ENCODE assay signal across 8 cellular contexts in the genomic region with DNA sequence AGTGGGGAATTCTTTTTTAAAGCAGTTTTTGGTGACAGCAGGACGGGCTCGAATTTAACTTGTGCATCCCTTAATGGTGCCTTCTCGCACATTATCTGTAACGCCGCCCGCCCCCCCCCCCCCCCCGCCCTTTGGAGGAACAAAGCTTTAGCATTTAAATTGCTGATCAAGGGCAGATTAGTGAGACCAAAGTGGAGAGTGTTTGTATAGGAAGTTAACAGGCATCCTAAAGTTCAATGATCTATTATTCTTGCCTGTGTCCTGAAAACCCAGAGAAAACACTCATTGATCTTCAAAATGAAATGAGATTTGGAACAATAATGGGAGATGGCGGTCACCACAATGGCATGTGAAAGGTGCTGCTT. TPM values are rescaled to one million over a fixed set of nuclear protein-coding genes. Genes with fewer than 3 reads are reported as not detected.
DNase-seq lines count a peak whose midpoint lies in the region; ATAC-seq, FAIRE-seq and TF ChIP-seq lines count a peak whose summit lies in the region.

No MANE protein-coding gene starts in this region.

- TF ChIP-seq CTCF in HepG2 (CRISPR knock-in tag; IDR thresholded peaks at IDR 0.05): no peak
- no peak for TF ChIP-seq CTCF in transverse colon (IDR thresholded peaks at IDR 0.05)

- peak overlapping the region; percentile 91 for H3K4me3 Mint-ChIP-seq in activated T-cell treated with anti-CD3 and anti-CD28 coated beads, Interleukin-2, amount 50 U/mL, for 4 hours

- H3K4me1 ChIP-seq in HepG2 (ENCODE audit: insufficient read depth, low read length) (peaks cover 46% of the 10 kb centered on the region), transverse colon (peaks cover 12 to 50% (median 32%) of the 10 kb centered on the region in 4 donors)

- peaks cover 15% of the 10 kb centered on the region for H3K79me2 ChIP-seq in HepG2 (ENCODE audit: insufficient read depth, low read length)

- POLR2A ChIA-PET in HepG2 (lab: Yijun Ruan, JAX): interaction anchor here (1.0 to 2.5 kb wide), 3 partner anchors 465 to 845 kb away, joined by 3 to 14 read pairs (median 4); no protein-coding TSS in a partner anchor

- DNase-seq in activated T-cell treated with anti-CD3 and anti-CD28 coated beads, Interleukin-2, amount 50 U/mL, for 4 hours: no peak
- no peak for DNase-seq in activated T-cell treated with anti-CD3 and anti-CD28 coated beads, Interleukin-2, amount 50 U/mL, for 48 hours
- DNase-seq in HepG2 (ENCODE audit: low spot score) (peak; percentile 75), transverse colon (no peak), hippocampal formation (lab: John Stamatoyannopoulos, UW) (no peak), iPS-NIHi11 (ENCODE audit: low spot score) (no peak), SKM-1 (lab: John Stamatoyannopoulos, UW; ENCODE audit: unreplicated experiment) (no peak)

- TF ChIP-seq EP300 in HepG2 (IDR thresholded peaks at IDR 0.05; ENCODE audit: low read depth in 2 of 2, low read length in 2 of 2): no peak
- TF ChIP-seq EP300 in HepG2 (CRISPR knock-in tag; IDR thresholded peaks at IDR 0.05; ENCODE audit: borderline replicate concordance): no peak
- TF ChIP-seq EP300 in transverse colon (IDR thresholded peaks at IDR 0.05; ENCODE audit: low read depth): no peak

- peaks cover 2% of the 10 kb centered on the region for H3K36me3 Mint-ChIP-seq in activated T-cell treated with anti-CD3 and anti-CD28 coated beads, Interleukin-2, amount 50 U/mL, for 4 hours (ENCODE audit: insufficient read depth)

- H3K27ac ChIP-seq in angular gyrus (ENCODE audit: low read depth, low read length) (peak overlapping the region; percentile 37), HepG2 (ENCODE audit: extremely low read length, insufficient read depth, low read length) (peak overlapping the region; percentile 63), transverse colon (peak overlapping the region; percentile 98 to 99 (median 99))

- 3% methylated on average over 8 of the region's 8 CpGs for WGBS in HepG2 (ENCODE audit: low lambda C conversion rate)
- WGBS in transverse colon (ENCODE audit: low coverage in 1 of 2), 2 donors: 0% methylated on average over 1 to 8 of the region's 8 CpGs

- H3K9ac ChIP-seq in HepG2 (ENCODE audit: insufficient read depth, low read depth, low read length): peak overlapping the region; percentile 74; the same call in 1 of the 2 replicates

- BruUV-seq in HepG2 (replicated peaks; lab: Mats Ljungman, UMichigan): no TSS peak

- CTCF ChIA-PET in HepG2 (lab: Yijun Ruan, JAX; ENCODE audit: low intra/inter-chr PET ratio, low total read pairs): no interaction called here

- TF ChIP-seq POLR2A in HepG2 (IDR thresholded peaks at IDR 0.05; ENCODE audit: insufficient read depth in 1 of 2, low read depth in 2 of 2, low read length in 2 of 2): no peak
- no peak for TF ChIP-seq POLR2A in transverse colon (IDR thresholded peaks at IDR 0.05)

- no peaks in the 10 kb centered on the region; a peak in 1 of 5 replicates for H3K36me3 ChIP-seq in HepG2 (replicated peaks in 1 of 2; ENCODE audit: control insufficient read depth in 1 of 2, insufficient read depth in 2 of 2, low read length in 2 of 2)
- no peaks in the 10 kb centered on the region for H3K36me3 ChIP-seq in transverse colon

- no peak for ATAC-seq in activated T-cell treated with anti-CD3 and anti-CD28 coated beads, Interleukin-2, amount 50 U/mL, for 4 hours
- no peak for ATAC-seq in HepG2

- peaks cover 56% of the 10 kb centered on the region for H3K4me1 Mint-ChIP-seq in activated T-cell treated with anti-CD3 and anti-CD28 coated beads, Interleukin-2, amount 50 U/mL, for 4 hours (ENCODE audit: low read depth)

- intact Hi-C loops in HepG2 (cut with micrococcal nuclease; ENCODE audit: unreplicated experiment) (loop anchor here (5.0 kb wide), 1 partner anchor 456 kb away; no protein-coding TSS in a partner anchor), transverse colon (cut with DNase I; ENCODE audit: low total_unique reads) (loop anchor here (10.0 kb wide), 1 partner anchor 354 kb away; no protein-coding TSS in a partner anchor)

- FAIRE-seq in HepG2 (lab: Jason Lieb, UNC): no peak

- H3K4me3 ChIP-seq in HepG2 (replicated peaks in 1 of 3; ENCODE audit: insufficient read depth in 1 of 3, low read depth in 2 of 3, low read length in 3 of 3): peak overlapping the region; percentile 80 to 96 (median 87)
- H3K4me3 ChIP-seq in transverse colon: peak overlapping the region; percentile 61 to 83 (median 76)

- peaks cover 14% of the 10 kb centered on the region for H3K27me3 Mint-ChIP-seq in activated T-cell treated with anti-CD3 and anti-CD28 coated beads, Interleukin-2, amount 50 U/mL, for 4 hours (ENCODE audit: low read depth)

- H2AFZ ChIP-seq in HepG2 (ENCODE audit: low read length): no peak overlapping the region

- peaks cover 10% of the 10 kb centered on the region; the same call in 1 of the 2 replicates for H4K20me1 ChIP-seq in HepG2 (ENCODE audit: insufficient read depth, low read length)

- H3K4me2 ChIP-seq in HepG2 (ENCODE audit: low read depth, low read length): peak overlapping the region; percentile 94

- in situ Hi-C loops in HepG2 (cut with HindIII; ENCODE audit: extremely low pct_ligation_motif_present, low pct_unique_long_range_greater_than_20kb): loop anchor here (25.0 kb wide), 1 partner anchor 631 kb away; no protein-coding TSS in a partner anchor
- in situ Hi-C loops in transverse colon (cut with MboI; ENCODE audit: low pct_ligation_motif_present in 1 of 4, low pct_unique_long_range_greater_than_20kb in 1 of 4, low sequenced_read_pairs in 3 of 4): no loop called here

- TF ChIP-seq RAD21 in HepG2 (CRISPR knock-in tag; IDR thresholded peaks at IDR 0.05): no peak

- H3K9me3 Mint-ChIP-seq in activated T-cell treated with anti-CD3 and anti-CD28 coated beads, Interleukin-2, amount 50 U/mL, for 4 hours: no peaks in the 10 kb centered on the region

- H3K9me3 ChIP-seq in HepG2 (ENCODE audit: low read length) (no peaks in the 10 kb centered on the region), transverse colon (no peaks in the 10 kb centered on the region)

- peaks cover 0 to 6% of the 10 kb centered on the region in 2 experiments; a peak in 2 of 5 replicates for H3K27me3 ChIP-seq in HepG2 (ENCODE audit: control insufficient read depth in 1 of 2, insufficient read depth in 2 of 2, low read length in 2 of 2)
- no peaks in the 10 kb centered on the region for H3K27me3 ChIP-seq in transverse colon

TF ChIP-seq in HepG2, 621 proteins besides CTCF, POLR2A, EP300 and RAD21 (continues in another document):
- no peak for TF ChIP-seq BCL6 (CRISPR knock-in tag; IDR thresholded peaks at IDR 0.05)
- no peak for TF ChIP-seq ZNF225 (CRISPR knock-in tag; IDR thresholded peaks at IDR 0.05)
- TF ChIP-seq, protein P1, sequence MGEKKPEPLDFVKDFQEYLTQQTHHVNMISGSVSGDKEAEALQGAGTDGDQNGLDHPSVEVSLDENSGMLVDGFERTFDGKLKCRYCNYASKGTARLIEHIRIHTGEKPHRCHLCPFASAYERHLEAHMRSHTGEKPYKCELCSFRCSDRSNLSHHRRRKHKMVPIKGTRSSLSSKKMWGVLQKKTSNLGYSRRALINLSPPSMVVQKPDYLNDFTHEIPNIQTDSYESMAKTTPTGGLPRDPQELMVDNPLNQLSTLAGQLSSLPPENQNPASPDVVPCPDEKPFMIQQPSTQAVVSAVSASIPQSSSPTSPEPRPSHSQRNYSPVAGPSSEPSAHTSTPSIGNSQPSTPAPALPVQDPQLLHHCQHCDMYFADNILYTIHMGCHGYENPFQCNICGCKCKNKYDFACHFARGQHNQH (CRISPR knock-in tag; IDR thresholded peaks at IDR 0.05): no peak
- TF ChIP-seq ATF7-NPFF (CRISPR knock-in tag; IDR thresholded peaks at IDR 0.05; ENCODE audit: low read depth): no peak
- no peak for TF ChIP-seq ARNT (IDR thresholded peaks at IDR 0.05)
- no peak for TF ChIP-seq ZBTB7A (CRISPR knock-in tag; IDR thresholded peaks at IDR 0.05)
- TF ChIP-seq, protein P2, sequence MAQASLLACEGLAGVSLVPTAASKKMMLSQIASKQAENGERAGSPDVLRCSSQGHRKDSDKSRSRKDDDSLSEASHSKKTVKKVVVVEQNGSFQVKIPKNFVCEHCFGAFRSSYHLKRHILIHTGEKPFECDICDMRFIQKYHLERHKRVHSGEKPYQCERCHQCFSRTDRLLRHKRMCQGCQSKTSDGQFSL (CRISPR knock-in tag; IDR thresholded peaks at IDR 0.05): 0 out of 2 replicates have a peak, but pooled peaks have one; percentile 33
- TF ChIP-seq ZNF33A (CRISPR knock-in tag; IDR thresholded peaks at IDR 0.05; ENCODE audit: borderline replicate concordance): no peak
- no peak for TF ChIP-seq SMARCE1 (IDR thresholded peaks at IDR 0.05; ENCODE audit: borderline replicate concordance)

RNA-seq across cellular contexts. Expression of a gene that starts 2.3 kb away (rescaled TPM):
- 10 to 100 TPM; 10.0 to 19.8 (median 19.0) TPM for total RNA-seq in activated T-cell treated with anti-CD3 and anti-CD28 coated beads, Interleukin-2, amount 50 U/mL, for 4 hours
- 18.2 and 19.3 TPM in 2 replicates for total RNA-seq in HepG2 (2016; rRNA removed; fragmentation: Illumina TruSeq; extraction: Trizol)
- total RNA-seq in HepG2 (2016; cell fraction: cytosol; rRNA removed; fragmentation: Illumina TruSeq; extraction: Trizol; ENCODE audit: low read depth): 17.4 and 17.9 TPM in 2 replicates
- total RNA-seq in HepG2 (2016; cell fraction: insoluble cytoplasmic fraction; rRNA removed; fragmentation: Illumina TruSeq; extraction: Trizol): 16.4 and 19.6 TPM in 2 replicates
- total RNA-seq in HepG2 (2016; cell fraction: membrane; rRNA removed; fragmentation: Illumina TruSeq; extraction: Trizol): 33.7 and 34.0 TPM in 2 replicates
- total RNA-seq in HepG2 (2016; cell fraction: nucleus; rRNA removed; fragmentation: Illumina TruSeq; extraction: Trizol): 10.8 and 11.3 TPM in 2 replicates
- polyA plus RNA-seq in HepG2 (2011; rRNA removed): 49.9 and 51.8 TPM in 2 replicates
- polyA plus RNA-seq in HepG2 (2011; cell fraction: cytosol; rRNA removed): 37.6 and 48.6 TPM in 2 replicates
- polyA plus RNA-seq in HepG2 (2011; cell fraction: nucleus; rRNA removed): 23.7 and 30.8 TPM in 2 replicates
- 28.8 and 41.3 TPM in 2 replicates for polyA plus RNA-seq in HepG2 (2012)
- 23.6 and 24.2 TPM in 2 replicates for polyA plus RNA-seq in HepG2 (2016; cell fraction: cytosol; fragmentation: Illumina TruSeq; extraction: Trizol; ENCODE audit: low read depth)
- polyA plus RNA-seq in HepG2 (2016; cell fraction: insoluble cytoplasmic fraction; fragmentation: Illumina TruSeq; extraction: Trizol; ENCODE audit: low read depth): 25.7 and 27.6 TPM in 2 replicates
- polyA plus RNA-seq in HepG2 (2016; cell fraction: membrane; fragmentation: Illumina TruSeq; extraction: Trizol; ENCODE audit: low read depth): 39.0 and 39.5 TPM in 2 replicates
- 21.2 and 23.4 TPM in 2 replicates for polyA plus RNA-seq in HepG2 (2016; cell fraction: nucleus; fragmentation: Illumina TruSeq; extraction: Trizol; ENCODE audit: insufficient read depth, low read depth)
- polyA minus RNA-seq in HepG2 (2011; rRNA and poly(A)+ RNA removed; ENCODE audit: low replicate concordance): 23.9 and 48.3 TPM in 2 replicates
- 14.4 and 15.8 TPM in 2 replicates for polyA minus RNA-seq in HepG2 (2011; cell fraction: cytosol; rRNA and poly(A)+ RNA removed)
- polyA minus RNA-seq in HepG2 (2011; cell fraction: nucleus; rRNA and poly(A)+ RNA removed): 25.0 and 28.3 TPM in 2 replicates
- 10 to 100 TPM in 3 of 4 donors, 1 to 10 TPM in 1; 8.4 to 22.4 (median 16.4) TPM for total RNA-seq in transverse colon

Comparison
In these comparisons a context has a peak if more than half of its experiments do, and no peak if none do; other contexts are left out.
1. H3K27ac ChIP-seq: peak in every context shown above with its lines; median percentile 99 in transverse colon; 63 in HepG2; 37 in angular gyrus.